12 cellular contexts compared by ENCODE assay signal in genomic region chr18:37450434-37451133, GRCh38.
DNase-seq lines count a peak whose midpoint lies in the region; ATAC-seq, FAIRE-seq and TF ChIP-seq lines count a peak whose summit lies in the region.
"Had no signal": no experiment of that assay in that cellular context is flagged by ENCODE, and none has a peak within 500 bp of the region (broad histone marks: within the 10 kb centered on the region; RNA-seq: fewer than 3 reads in every experiment).

No MANE protein-coding gene starts in this region.

- H3K36me3 ChIP-seq in heart left ventricle (no peaks in the 10 kb centered on the region), left ventricle myocardium inferior (no peaks in the 10 kb centered on the region), small intestine (ENCODE audit: control insufficient read depth in 2 of 2, insufficient read depth in 2 of 2, low read length in 2 of 2) (no peaks in the 10 kb centered on the region)

- no peak overlapping the region for H3K4me3 ChIP-seq in heart left ventricle
- H3K4me3 ChIP-seq in left ventricle myocardium inferior, result no peak overlapping the region
- H3K4me3 ChIP-seq in small intestine (ENCODE audit: low read depth in 1 of 2, low read length in 2 of 2), result no peak overlapping the region

- ATAC-seq in heart left ventricle (peak in 2 of 4 donors; percentile 25 to 28), HG03108 (IDR thresholded peaks at IDR 0.05; ENCODE audit: unreplicated experiment) (no peak)

- H3K9me3 ChIP-seq in heart left ventricle (no peaks in the 10 kb centered on the region), left ventricle myocardium inferior (replicated peaks) (no peaks in the 10 kb centered on the region), small intestine (ENCODE audit: control insufficient read depth, low read depth) (no peaks in the 10 kb centered on the region)

- TF ChIP-seq CTCF in heart left ventricle (IDR thresholded peaks at IDR 0.05) (no peak), left ventricle myocardium inferior (IDR thresholded peaks at IDR 0.05; ENCODE audit: borderline replicate concordance) (no peak)

- DNase-seq in heart left ventricle (peak in 4 of 5 donors; percentile 20 to 52 (median 31)), left ventricle myocardium inferior (no peak), NCI-H748 treated with DMSO at 0.1 percent for 48 hours (lab: John Stamatoyannopoulos, UW) (peak; percentile 74), iPS DF 19.7 (ENCODE audit: low read depth, low spot score) (peak; percentile 47), small intestine (peak; percentile 14), hepatic stellate cell (ENCODE audit: low spot score) (no peak)
- DNase-seq in activated CD4-positive, alpha-beta T cell treated with anti-CD3 and anti-CD28 coated beads for 48 hours, result no peak
- DNase-seq: activated CD4-positive, alpha-beta T cell treated with anti-CD3 and anti-CD28 coated beads for 4 hours; activated naive CD4-positive, alpha-beta T cell treated with anti-CD3 and anti-CD28 coated beads, Interleukin-2, amount 50 U/mL, for 16 hours had no signal

- WGBS in heart left ventricle, 4 donors, result 37 to 51% (median 43%) methylated on average over 12 of the region's 12 CpGs
- 16 to 33% (median 32%) methylated on average over 12 of the region's 12 CpGs for WGBS in small intestine, 3 donors

- no peak for FAIRE-seq in small intestine (lab: Jason Lieb, UNC)
- FAIRE-seq: islet of Langerhans had no signal

- H3K27ac ChIP-seq in heart left ventricle (no peak overlapping the region), left ventricle myocardium inferior (replicated peaks) (no peak overlapping the region), small intestine (ENCODE audit: low read depth in 1 of 2, low read length in 1 of 2) (no peak overlapping the region)
- H3K27ac ChIP-seq: RWPE1 had no signal

- intact Hi-C loops in heart left ventricle (cut with DNase I) (no loop called here), left ventricle myocardium inferior (cut with micrococcal nuclease) (no loop called here)

- TF ChIP-seq POLR2A in heart left ventricle (IDR thresholded peaks at IDR 0.05), result no peak

- H3K4me1 ChIP-seq in heart left ventricle, result peaks cover 0 to 10% (median 0%) of the 10 kb centered on the region in 12 donors
- no peaks in the 10 kb centered on the region for H3K4me1 ChIP-seq in left ventricle myocardium inferior
- no peaks in the 10 kb centered on the region for H3K4me1 ChIP-seq in small intestine (ENCODE audit: control insufficient read depth in 2 of 2, insufficient read depth in 1 of 2, low read depth in 1 of 2, low read length in 1 of 2)

- H3K27me3 ChIP-seq in heart left ventricle (peaks cover 0 to 8% (median 0%) of the 10 kb centered on the region in 9 donors), left ventricle myocardium inferior (ENCODE audit: low read depth) (peaks cover 65% of the 10 kb centered on the region), small intestine (ENCODE audit: control insufficient read depth in 2 of 2, insufficient read depth in 2 of 2, low read length in 2 of 2) (no peaks in the 10 kb centered on the region)

Comparison
In these comparisons a context has a peak if more than half of its experiments do, and no peak if none do; other contexts are left out.
1. DNase-seq: peak in heart left ventricle (4 of 5), NCI-H748 treated with DMSO at 0.1 percent for 48 hours (single experiment), iPS DF 19.7 (single experiment) and small intestine (single experiment); none in left ventricle myocardium inferior (single experiment), hepatic stellate cell (single experiment) and activated CD4-positive, alpha-beta T cell treated with anti-CD3 and anti-CD28 coated beads for 48 hours (single experiment).